Comparison of ENCODE assay signal across 15 cellular contexts in genomic region chr15:63079938-63080626, GRCh38. TPM values are rescaled to one million over a fixed set of nuclear protein-coding genes. Genes with fewer than 3 reads are reported as not detected.
DNase-seq lines count a peak whose midpoint lies in the region; ATAC-seq, FAIRE-seq and TF ChIP-seq lines count a peak whose summit lies in the region.
"Had no signal": no experiment of that assay in that cellular context is flagged by ENCODE, and none has a peak within 500 bp of the region (broad histone marks: within the 10 kb centered on the region; RNA-seq: fewer than 3 reads in every experiment).

No MANE protein-coding gene starts in this region.

- TF ChIP-seq POLR2A in IMR-90 (IDR thresholded peaks at IDR 0.05; ENCODE audit: low read depth, low read length) (no peak), HepG2 (IDR thresholded peaks at IDR 0.05; ENCODE audit: insufficient read depth in 1 of 2, low read depth in 2 of 2, low read length in 2 of 2) (no peak)

- H3K9me1 ChIP-seq in IMR-90 (ENCODE audit: insufficient read depth, low read length): peaks cover 14% of the 10 kb centered on the region

- peak overlapping the region; percentile 90 for H2AK9ac ChIP-seq in IMR-90 (replicated peaks; ENCODE audit: low read depth, low read length, poor library complexity)

- TF ChIP-seq EP300 in HepG2 (IDR thresholded peaks at IDR 0.05; ENCODE audit: low read depth in 2 of 2, low read length in 2 of 2): no peak
- no peak for TF ChIP-seq EP300 in HepG2 (CRISPR knock-in tag; IDR thresholded peaks at IDR 0.05; ENCODE audit: borderline replicate concordance)

- H2AK5ac ChIP-seq in IMR-90 (ENCODE audit: low read depth, low read length): peak overlapping the region; percentile 95

- peak overlapping the region; percentile 76 for H2BK20ac ChIP-seq in IMR-90 (ENCODE audit: low read depth, low read length)

- H3K4me2 ChIP-seq in IMR-90 (ENCODE audit: low read depth, low read length) (no peak overlapping the region), HepG2 (ENCODE audit: low read depth, low read length) (peak overlapping the region; percentile 67)
- H3K4me2 ChIP-seq: smooth muscle cell had no signal

- peak overlapping the region; percentile 74 for H3K4ac ChIP-seq in IMR-90 (ENCODE audit: low read depth, low read length)

- dilution Hi-C loops in IMR-90 (cut with HindIII; ENCODE audit: low sequenced_read_pairs, unreplicated experiment): no loop called here

- no TSS peak for BruUV-seq in IMR-90 (replicated peaks; lab: Mats Ljungman, UMichigan)
- no TSS peak for BruUV-seq in HepG2 (replicated peaks; lab: Mats Ljungman, UMichigan)

- H4K5ac ChIP-seq in IMR-90 (ENCODE audit: low read depth, low read length): peak overlapping the region; percentile 36; the same call in 1 of the 2 replicates

- intact Hi-C loops in IMR-90 (cut with micrococcal nuclease) (no loop called here), HepG2 (cut with micrococcal nuclease; ENCODE audit: unreplicated experiment) (no loop called here)

- H4K8ac ChIP-seq in IMR-90 (ENCODE audit: low read depth in 2 of 2, low read length in 2 of 2): peak overlapping the region in 1 of 2 experiments; percentile 43; a peak in 2 of 4 replicates

- no peaks in the 10 kb centered on the region for H3K36me3 ChIP-seq in IMR-90 (ENCODE audit: control insufficient read depth, insufficient read depth, low read length)
- H3K36me3 ChIP-seq in HepG2 (replicated peaks in 1 of 2; ENCODE audit: control insufficient read depth in 1 of 2, insufficient read depth in 2 of 2, low read length in 2 of 2): no peaks in the 10 kb centered on the region
- H3K36me3 ChIP-seq: tibial nerve had no signal

- H3K4me1 ChIP-seq in IMR-90 (ENCODE audit: control insufficient read depth, insufficient read depth, low read length): peaks cover 23% of the 10 kb centered on the region
- peaks cover 56% of the 10 kb centered on the region for H3K4me1 ChIP-seq in HepG2 (ENCODE audit: insufficient read depth, low read length)

- TF ChIP-seq RAD21 in IMR-90 (IDR thresholded peaks at IDR 0.05; ENCODE audit: low read length) (no peak), HepG2 (CRISPR knock-in tag; IDR thresholded peaks at IDR 0.05) (no peak)

- H2AFZ ChIP-seq in IMR-90 (replicated peaks; ENCODE audit: low read length, poor library complexity): peak overlapping the region; percentile 81
- no peak overlapping the region for H2AFZ ChIP-seq in HepG2 (ENCODE audit: low read length)

- H3K27me3 ChIP-seq in IMR-90 (ENCODE audit: control insufficient read depth, insufficient read depth, low read length): no peaks in the 10 kb centered on the region
- H3K27me3 ChIP-seq in HepG2 (ENCODE audit: control insufficient read depth in 1 of 2, insufficient read depth in 2 of 2, low read length in 2 of 2): no peaks in the 10 kb centered on the region
- H3K27me3 ChIP-seq: tibial nerve had no signal

- peak overlapping the region; percentile 66 for H3K18ac ChIP-seq in IMR-90 (ENCODE audit: low read depth, low read length)

- peak overlapping the region; percentile 76 for H4K91ac ChIP-seq in IMR-90 (ENCODE audit: insufficient read depth, low read depth, low read length)

- H4K20me1 ChIP-seq in IMR-90 (ENCODE audit: insufficient read depth, low read length) (0 out of 2 replicates have a peak, but pooled peaks cover 2% of the 10 kb centered on the region), HepG2 (ENCODE audit: insufficient read depth, low read length) (no peaks in the 10 kb centered on the region)

- no peak overlapping the region for H3K9ac ChIP-seq in IMR-90 (ENCODE audit: low read depth, low read length)
- no peak overlapping the region; the same call in 1 of the 2 replicates for H3K9ac ChIP-seq in HepG2 (ENCODE audit: insufficient read depth, low read depth, low read length)

- 72% methylated on average over 7 of the region's 13 CpGs; no CpG with 5 or more reads in 1 of the 2 experiments for WGBS in IMR-90 (ENCODE audit: extremely low coverage in 2 of 2, insufficient read length in 1 of 2), 2 experiments
- WGBS in HepG2 (ENCODE audit: low lambda C conversion rate): 29% methylated on average over 9 of the region's 13 CpGs

- H3K79me2 ChIP-seq in HepG2 (ENCODE audit: insufficient read depth, low read length): no peaks in the 10 kb centered on the region

- FAIRE-seq in HepG2 (lab: Jason Lieb, UNC): no peak
- FAIRE-seq: endometrium had no signal

- no peak overlapping the region for H3K4me3 ChIP-seq in IMR-90 (ENCODE audit: insufficient read depth, low read depth, low read length)
- no peak overlapping the region for H3K4me3 ChIP-seq in epithelial cell of esophagus (ENCODE audit: low read length)
- H3K4me3 ChIP-seq in HepG2 (replicated peaks in 1 of 3; ENCODE audit: insufficient read depth in 1 of 3, low read depth in 2 of 3, low read length in 3 of 3): peak overlapping the region in 1 of 3 experiments; percentile 32; a peak in 2 of 6 replicates
- H3K4me3 ChIP-seq: smooth muscle cell, tibial nerve had no signal

- peak overlapping the region; percentile 83 for H2BK120ac ChIP-seq in IMR-90 (ENCODE audit: low read depth, low read length)

- CTCF ChIA-PET in IMR-90 (lab: Yijun Ruan, JAX) (interaction anchor here (0.6 to 1.5 kb wide), 3 partner anchors 14 to 227 kb away, joined by 3 to 4 read pairs (median 3); no protein-coding TSS in a partner anchor), HepG2 (lab: Yijun Ruan, JAX; ENCODE audit: low intra/inter-chr PET ratio, low total read pairs) (no interaction called here)

- POLR2A ChIA-PET in IMR-90 (lab: Charles Lee; ENCODE audit: unreplicated experiment): no interaction called here
- POLR2A ChIA-PET in HepG2 (lab: Yijun Ruan, JAX): interaction anchor here (0.6 to 4.9 kb wide), 7 partner anchors 9 to 192 kb away, joined by 3 to 32 read pairs (median 5); no protein-coding TSS in a partner anchor

- H3K27ac ChIP-seq in IMR-90 (ENCODE audit: insufficient read depth, low read length) (no peak overlapping the region), HepG2 (ENCODE audit: extremely low read length, insufficient read depth, low read length) (peak overlapping the region; percentile 38)
- H3K27ac ChIP-seq: tibial nerve had no signal

- no peak overlapping the region for H3K56ac ChIP-seq in IMR-90 (ENCODE audit: extremely low read depth, insufficient read depth, low read length)

- peak overlapping the region; percentile 20; the same call in 1 of the 2 replicates for H3K23ac ChIP-seq in IMR-90 (ENCODE audit: low read depth, low read length)

- peak overlapping the region; percentile 69 for H3K14ac ChIP-seq in IMR-90 (replicated peaks; ENCODE audit: low read depth, low read length)

- H2BK5ac ChIP-seq in IMR-90 (ENCODE audit: low read depth, low read length, poor library complexity, severe bottlenecking): peak overlapping the region; percentile 43

- ATAC-seq in IMR-90 (ENCODE audit: low read depth): peak; percentile 71
- ATAC-seq in HepG2: peak; percentile 62
- ATAC-seq in GM19351 (IDR thresholded peaks at IDR 0.05; ENCODE audit: unreplicated experiment): no peak
- ATAC-seq: activated CD4-positive, alpha-beta T cell treated with anti-CD3 and anti-CD28 coated beads for 36 hours; T-cell had no signal

- TF ChIP-seq CTCF in IMR-90 (conservative IDR thresholded peaks at IDR 0.05; ENCODE audit: low read depth, low read length): no peak
- TF ChIP-seq CTCF in epithelial cell of esophagus (IDR thresholded peaks at IDR 0.05; ENCODE audit: insufficient read depth, low read depth, low read length, missing control alignments): no peak
- TF ChIP-seq CTCF in HepG2 (CRISPR knock-in tag; IDR thresholded peaks at IDR 0.05): no peak

- in situ Hi-C loops in ACHN (cut with HindIII; ENCODE audit: low pct_ligation_motif_present, low pct_unique_long_range_greater_than_20kb, low sequenced_read_pairs) (no loop called here), IMR-90 (cut with MboI; ENCODE audit: low sequenced_read_pairs) (no loop called here), HepG2 (cut with HindIII; ENCODE audit: extremely low pct_ligation_motif_present, low pct_unique_long_range_greater_than_20kb) (no loop called here)

- H3K79me1 ChIP-seq in IMR-90 (ENCODE audit: low read depth in 1 of 2, low read length in 2 of 2): no peaks in the 10 kb centered on the region

- peak overlapping the region; percentile 79; the same call in 2 of the 3 replicates for H2BK15ac ChIP-seq in IMR-90 (ENCODE audit: low read depth, low read length)

- DNase-seq in ACHN: peak; percentile 81
- DNase-seq in IMR-90: peak; percentile 78
- peak; percentile 68 for DNase-seq in epithelial cell of esophagus (ENCODE audit: low read depth)
- DNase-seq in HepG2 (ENCODE audit: low spot score): peak; percentile 62
- DNase-seq in activated T-cell treated with anti-CD3 and anti-CD28 coated beads, Interleukin-2, amount 50 U/mL, for 48 hours: no peak
- no peak for DNase-seq in NCI-H82 (lab: John Stamatoyannopoulos, UW)
- DNase-seq in DMS79 (lab: John Stamatoyannopoulos, UW): no peak
- DNase-seq: activated CD4-positive, alpha-beta T cell treated with anti-CD3 and anti-CD28 coated beads for 36 hours; Kasumi-1; NCI-H2081; T-cell had no signal

- H3K9me3 ChIP-seq in IMR-90 (ENCODE audit: control insufficient read depth, insufficient read depth, low read length) (no peaks in the 10 kb centered on the region), HepG2 (ENCODE audit: low read length) (no peaks in the 10 kb centered on the region)
- H3K9me3 ChIP-seq: tibial nerve had no signal

RNA-seq across cellular contexts. Expression of gene TPM1, which starts 37.5 kb away (rescaled TPM):
- total RNA-seq in IMR-90 (2012; rRNA removed) (661 and 997 TPM in 2 replicates), HepG2 (2016; rRNA removed; fragmentation: Illumina TruSeq; extraction: Trizol) (98.9 and 113 TPM in 2 replicates)
- polyA plus RNA-seq in IMR-90 (2012; rRNA removed) (1,566 and 1,623 TPM in 2 replicates), HepG2 (2011; rRNA removed) (92.4 and 109 TPM in 2 replicates)
- polyA plus RNA-seq in IMR-90 (2012; cell fraction: cytosol; rRNA removed): 700 and 932 TPM in 2 replicates
- 972 and 2,415 TPM in 2 replicates for polyA plus RNA-seq in IMR-90 (2012; cell fraction: nucleus; rRNA removed; ENCODE audit: low replicate concordance)
- total RNA-seq in HepG2 (2016; cell fraction: cytosol; rRNA removed; fragmentation: Illumina TruSeq; extraction: Trizol; ENCODE audit: low read depth): 49.9 and 54.7 TPM in 2 replicates
- total RNA-seq in HepG2 (2016; cell fraction: insoluble cytoplasmic fraction; rRNA removed; fragmentation: Illumina TruSeq; extraction: Trizol): 98.4 and 114 TPM in 2 replicates
- total RNA-seq in HepG2 (2016; cell fraction: membrane; rRNA removed; fragmentation: Illumina TruSeq; extraction: Trizol): 81.1 and 86.7 TPM in 2 replicates
- 75.6 and 78.8 TPM in 2 replicates for total RNA-seq in HepG2 (2016; cell fraction: nucleus; rRNA removed; fragmentation: Illumina TruSeq; extraction: Trizol)
- 45.6 and 56.5 TPM in 2 replicates for polyA plus RNA-seq in HepG2 (2011; cell fraction: cytosol; rRNA removed)
- polyA plus RNA-seq in HepG2 (2011; cell fraction: nucleus; rRNA removed): 245 and 247 TPM in 2 replicates
- polyA plus RNA-seq in HepG2 (2012): 72.3 and 73.8 TPM in 2 replicates
- 39.7 and 50.0 TPM in 2 replicates for polyA plus RNA-seq in HepG2 (2016; cell fraction: cytosol; fragmentation: Illumina TruSeq; extraction: Trizol; ENCODE audit: low read depth)
- 112 and 120 TPM in 2 replicates for polyA plus RNA-seq in HepG2 (2016; cell fraction: insoluble cytoplasmic fraction; fragmentation: Illumina TruSeq; extraction: Trizol; ENCODE audit: low read depth)
- polyA plus RNA-seq in HepG2 (2016; cell fraction: membrane; fragmentation: Illumina TruSeq; extraction: Trizol; ENCODE audit: low read depth): 59.4 and 60.5 TPM in 2 replicates
- 97.1 and 98.9 TPM in 2 replicates for polyA plus RNA-seq in HepG2 (2016; cell fraction: nucleus; fragmentation: Illumina TruSeq; extraction: Trizol; ENCODE audit: insufficient read depth, low read depth)
- polyA minus RNA-seq in HepG2 (2011; rRNA and poly(A)+ RNA removed; ENCODE audit: low replicate concordance): 56.1 and 110 TPM in 2 replicates
- 22.5 and 29.1 TPM in 2 replicates for polyA minus RNA-seq in HepG2 (2011; cell fraction: cytosol; rRNA and poly(A)+ RNA removed)
- polyA minus RNA-seq in HepG2 (2011; cell fraction: nucleus; rRNA and poly(A)+ RNA removed): 274 and 286 TPM in 2 replicates

RNA-seq across cellular contexts. Expression of gene LACTB, which starts 41.6 kb away (rescaled TPM):
- 12.9 and 41.7 TPM in 2 replicates for total RNA-seq in IMR-90 (2012; rRNA removed)
- 31.0 and 32.7 TPM in 2 replicates for polyA plus RNA-seq in IMR-90 (2012; rRNA removed)
- 11.5 and 15.9 TPM in 2 replicates for polyA plus RNA-seq in IMR-90 (2012; cell fraction: cytosol; rRNA removed)
- 11.3 and 22.6 TPM in 2 replicates for polyA plus RNA-seq in IMR-90 (2012; cell fraction: nucleus; rRNA removed; ENCODE audit: low replicate concordance)
- 23.0 and 31.0 TPM in 2 replicates for total RNA-seq in HepG2 (2016; rRNA removed; fragmentation: Illumina TruSeq; extraction: Trizol)
- 2.6 and 4.7 TPM in 2 replicates for total RNA-seq in HepG2 (2016; cell fraction: cytosol; rRNA removed; fragmentation: Illumina TruSeq; extraction: Trizol; ENCODE audit: low read depth)
- total RNA-seq in HepG2 (2016; cell fraction: insoluble cytoplasmic fraction; rRNA removed; fragmentation: Illumina TruSeq; extraction: Trizol): 20.3 and 27.6 TPM in 2 replicates
- 6.4 and 8.7 TPM in 2 replicates for total RNA-seq in HepG2 (2016; cell fraction: membrane; rRNA removed; fragmentation: Illumina TruSeq; extraction: Trizol)
- 10.8 and 14.7 TPM in 2 replicates for total RNA-seq in HepG2 (2016; cell fraction: nucleus; rRNA removed; fragmentation: Illumina TruSeq; extraction: Trizol)
- 12.2 and 14.8 TPM in 2 replicates for polyA plus RNA-seq in HepG2 (2011; rRNA removed)
- 7.4 and 10.0 TPM in 2 replicates for polyA plus RNA-seq in HepG2 (2011; cell fraction: cytosol; rRNA removed)
- polyA plus RNA-seq in HepG2 (2011; cell fraction: nucleus; rRNA removed): 4.0 and 4.7 TPM in 2 replicates
- 18.6 and 25.3 TPM in 2 replicates for polyA plus RNA-seq in HepG2 (2012)
- polyA plus RNA-seq in HepG2 (2016; cell fraction: cytosol; fragmentation: Illumina TruSeq; extraction: Trizol; ENCODE audit: low read depth): 2.1 and 2.8 TPM in 2 replicates
- polyA plus RNA-seq in HepG2 (2016; cell fraction: insoluble cytoplasmic fraction; fragmentation: Illumina TruSeq; extraction: Trizol; ENCODE audit: low read depth): 27.4 and 33.8 TPM in 2 replicates
- polyA plus RNA-seq in HepG2 (2016; cell fraction: membrane; fragmentation: Illumina TruSeq; extraction: Trizol; ENCODE audit: low read depth): 4.7 and 5.9 TPM in 2 replicates
- polyA plus RNA-seq in HepG2 (2016; cell fraction: nucleus; fragmentation: Illumina TruSeq; extraction: Trizol; ENCODE audit: insufficient read depth, low read depth): 13.9 and 15.3 TPM in 2 replicates
- polyA minus RNA-seq in HepG2 (2011; rRNA and poly(A)+ RNA removed; ENCODE audit: low replicate concordance): 2.3 and 2.8 TPM in 2 replicates
- 8.0 and 8.3 TPM in 2 replicates for polyA minus RNA-seq in HepG2 (2011; cell fraction: cytosol; rRNA and poly(A)+ RNA removed)
- 10.9 and 15.3 TPM in 2 replicates for polyA minus RNA-seq in HepG2 (2011; cell fraction: nucleus; rRNA and poly(A)+ RNA removed)

Comparison
In these comparisons a context has a peak if more than half of its experiments do, and no peak if none do; other contexts are left out.
1. DNase-seq: peak in ACHN (single experiment), IMR-90 (single experiment), epithelial cell of esophagus (single experiment) and HepG2 (single experiment); none in activated T-cell treated with anti-CD3 and anti-CD28 coated beads, Interleukin-2, amount 50 U/mL, for 48 hours (0 of 2), NCI-H82 (single experiment) and DMS79 (single experiment).